In genomic region chr1:205191127-205191577, GRCh38 we compare ENCODE assay signal across 15 cellular contexts. TPM values are rescaled to one million over a fixed set of nuclear protein-coding genes. Genes with fewer than 3 reads are reported as not detected.
A peak's percentile ranks its signal among the peaks of the same experiment; 100 is the strongest.
DNase-seq lines count a peak whose midpoint lies in the region; ATAC-seq and TF ChIP-seq lines count a peak whose summit lies in the region.
"Had no signal": no experiment of that assay in that cellular context is flagged by ENCODE, and none has a peak within 500 bp of the region (broad histone marks: within the 10 kb centered on the region; RNA-seq: fewer than 3 reads in every experiment).

No MANE protein-coding gene starts in this region.

- no peak for TF ChIP-seq POLR2A in suprapubic skin (IDR thresholded peaks at IDR 0.05)

- WGBS in SK-N-SH (ENCODE audit: low lambda C conversion rate) = 61% methylated on average over 6 of the region's 6 CpGs
- 43% methylated on average over 6 of the region's 6 CpGs for WGBS in suprapubic skin

- TF ChIP-seq CTCF in SK-N-SH (IDR thresholded peaks at IDR 0.05) (no peak), chondrocyte (IDR thresholded peaks at IDR 0.05) (no peak), suprapubic skin (IDR thresholded peaks at IDR 0.05) (no peak)

- H3K4me3 ChIP-seq in SK-N-SH (ENCODE audit: low read depth in 2 of 2, low read length in 1 of 2) = no peak overlapping the region
- no peak overlapping the region for H3K4me3 ChIP-seq in suprapubic skin
- H3K4me3 ChIP-seq: uterus had no signal

- no peak for TF ChIP-seq EP300 in SK-N-SH (IDR thresholded peaks at IDR 0.05; ENCODE audit: borderline replicate concordance in 1 of 2, low read depth in 1 of 2, low read length in 1 of 2)
- TF ChIP-seq EP300 in suprapubic skin (IDR thresholded peaks at IDR 0.05) = no peak

- intact Hi-C loops in left colon (cut with DNase I, micrococcal nuclease) = no loop called here

- H3K27me3 ChIP-seq in SK-N-SH (ENCODE audit: insufficient read depth) = no peaks in the 10 kb centered on the region
- no peaks in the 10 kb centered on the region for H3K27me3 ChIP-seq in suprapubic skin
- H3K27me3 ChIP-seq: uterus had no signal

- CTCF ChIA-PET in SK-N-SH (lab: Yijun Ruan, JAX) = interaction anchor here (0.9 to 2.7 kb wide), 4 partner anchors 20 to 65 kb away, joined by 3 to 15 read pairs (median 4); no protein-coding TSS in a partner anchor

- no peaks in the 10 kb centered on the region; the same call in 1 of the 2 replicates for H4K20me1 ChIP-seq in SK-N-SH (ENCODE audit: insufficient read depth)

- H3K4me2 ChIP-seq in SK-N-SH = no peak overlapping the region

- H3K4me1 ChIP-seq in SK-N-SH (ENCODE audit: control insufficient read depth in 1 of 2, insufficient read depth in 2 of 2, low read depth in 1 of 2, low read length in 1 of 2) = peaks cover 7 to 13% of the 10 kb centered on the region in 2 experiments; a peak in 2 of 4 replicates
- H3K4me1 ChIP-seq in suprapubic skin = peaks cover 46% of the 10 kb centered on the region

- no peak overlapping the region for H3K9ac ChIP-seq in SK-N-SH

- peaks cover 52% of the 10 kb centered on the region for H3K79me2 ChIP-seq in SK-N-SH (ENCODE audit: insufficient read depth)

- POLR2A ChIA-PET in SK-N-SH (lab: Yijun Ruan, JAX) = no interaction called here

- no peaks in the 10 kb centered on the region for H3K9me3 Mint-ChIP-seq in chondrocyte (ENCODE audit: low read depth)
- H3K9me3 Mint-ChIP-seq: dendritic cell treated with granulocyte-macrophage colony-stimulating factor and Interleukin-4, amounts not matched to agents 40 ng/mL and 50 ng/mL, for 4 days had no signal

- peak overlapping the region; percentile 32 for H3K27ac Mint-ChIP-seq in chondrocyte (ENCODE audit: unreplicated experiment)
- H3K27ac Mint-ChIP-seq: activated naive CD8-positive, alpha-beta T cell treated with anti-CD3 and anti-CD28 coated beads for 36 hours; dendritic cell treated with granulocyte-macrophage colony-stimulating factor and Interleukin-4, amounts not matched to agents 40 ng/mL and 50 ng/mL, for 4 days had no signal

- no peak overlapping the region for H3K27ac ChIP-seq in SK-N-SH (ENCODE audit: low read depth in 2 of 2, low read length in 1 of 2)
- H3K27ac ChIP-seq in suprapubic skin = peak overlapping the region; percentile 60

- H3K36me3 ChIP-seq in SK-N-SH (replicated peaks in 1 of 2; ENCODE audit: control insufficient read depth in 1 of 2, insufficient read depth in 2 of 2, low read length in 1 of 2) (peaks cover 0 to 7% of the 10 kb centered on the region in 2 experiments), suprapubic skin (peaks cover 8% of the 10 kb centered on the region)
- H3K36me3 ChIP-seq: uterus had no signal

- H3K9me3 ChIP-seq in SK-N-SH (no peaks in the 10 kb centered on the region), suprapubic skin (no peaks in the 10 kb centered on the region)
- H3K9me3 ChIP-seq: uterus had no signal

- peaks cover 3% of the 10 kb centered on the region for H3K36me3 Mint-ChIP-seq in chondrocyte (ENCODE audit: low read depth)

- ATAC-seq in SK-N-SH treated with all-trans-retinoic acid at 6 μM for 48 hours = peak; percentile 77
- peak; percentile 69 for ATAC-seq in left colon
- no peak for ATAC-seq in HG03135 (IDR thresholded peaks at IDR 0.05; ENCODE audit: unreplicated experiment)
- ATAC-seq in GM21619 (IDR thresholded peaks at IDR 0.05; ENCODE audit: unreplicated experiment) = no peak

- DNase-seq in SK-N-SH (no peak), chondrocyte (ENCODE audit: low spot score) (no peak), left colon (no peak), suprapubic skin (ENCODE audit: low spot score in 2 of 2) (no peak), NCI-H526 treated with DMSO at 0.1 percent for 48 hours (lab: John Stamatoyannopoulos, UW) (no peak)
- DNase-seq: activated naive CD8-positive, alpha-beta T cell treated with anti-CD3 and anti-CD28 coated beads for 36 hours; DMS153; foreskin melanocyte; NCI-H1105; NCI-H526; uterus had no signal

- H3K4me3 Mint-ChIP-seq in chondrocyte (ENCODE audit: unreplicated experiment) = no peak overlapping the region
- H3K4me3 Mint-ChIP-seq: activated naive CD8-positive, alpha-beta T cell treated with anti-CD3 and anti-CD28 coated beads for 36 hours; dendritic cell treated with granulocyte-macrophage colony-stimulating factor and Interleukin-4, amounts not matched to agents 40 ng/mL and 50 ng/mL, for 4 days had no signal

- peaks cover 21% of the 10 kb centered on the region for H3K4me1 Mint-ChIP-seq in chondrocyte (ENCODE audit: low read depth)

- no peaks in the 10 kb centered on the region for H3K27me3 Mint-ChIP-seq in chondrocyte (ENCODE audit: low read depth)
- H3K27me3 Mint-ChIP-seq: activated naive CD8-positive, alpha-beta T cell treated with anti-CD3 and anti-CD28 coated beads for 36 hours; dendritic cell treated with granulocyte-macrophage colony-stimulating factor and Interleukin-4, amounts not matched to agents 40 ng/mL and 50 ng/mL, for 4 days had no signal

- TF ChIP-seq RAD21 in SK-N-SH (IDR thresholded peaks at IDR 0.05; ENCODE audit: low read length) = no peak

- no peaks in the 10 kb centered on the region for H3K9me2 ChIP-seq in SK-N-SH

- H2AFZ ChIP-seq in SK-N-SH (ENCODE audit: low read depth) = no peak overlapping the region

- no peaks in the 10 kb centered on the region for H3F3A ChIP-seq in SK-N-SH (replicated peaks; ENCODE audit: insufficient read depth)

TF ChIP-seq in SK-N-SH treated with all-trans-retinoic acid at 6 μM for 48 hours, 23 proteins besides CTCF, POLR2A, EP300 and RAD21 (continues in another document):
- TF ChIP-seq BACH2 (CRISPR knock-in tag; IDR thresholded peaks at IDR 0.05; ENCODE audit: borderline replicate concordance) = no peak
- TF ChIP-seq CSRNP3 (CRISPR knock-in tag; IDR thresholded peaks at IDR 0.05) = no peak
- no peak for TF ChIP-seq ZFP3 (CRISPR knock-in tag; IDR thresholded peaks at IDR 0.05)
- TF ChIP-seq ZNF8 (CRISPR knock-in tag; IDR thresholded peaks at IDR 0.05) = no peak

TF ChIP-seq in SK-N-SH, 30 proteins besides CTCF, POLR2A, EP300 and RAD21:
- TF ChIP-seq FOSL2 (IDR thresholded peaks at IDR 0.05; ENCODE audit: borderline replicate concordance, low read depth) (no peak), EZH2phosphoT487 (IDR thresholded peaks at IDR 0.05; ENCODE audit: borderline replicate concordance, low read depth) (no peak), SMC3 (IDR thresholded peaks at IDR 0.05; ENCODE audit: low read depth, low read length) (no peak), GABPA (IDR thresholded peaks at IDR 0.05; ENCODE audit: low read depth) (no peak), RCOR1 (IDR thresholded peaks at IDR 0.05; ENCODE audit: low read length) (no peak), USF1 (IDR thresholded peaks at IDR 0.05; ENCODE audit: borderline replicate concordance, low read depth) (no peak), ELF1 (IDR thresholded peaks at IDR 0.05) (no peak), TEAD4 (IDR thresholded peaks at IDR 0.05; ENCODE audit: borderline replicate concordance, insufficient read depth) (no peak), ZBTB33 (IDR thresholded peaks at IDR 0.05; ENCODE audit: borderline replicate concordance, low read depth) (no peak), USF2 (IDR thresholded peaks at IDR 0.05; ENCODE audit: borderline replicate concordance, low read depth, low read length) (no peak), TCF12 (IDR thresholded peaks at IDR 0.05) (no peak), RFX5 (IDR thresholded peaks at IDR 0.05; ENCODE audit: low read length) (no peak), TAF1 (IDR thresholded peaks at IDR 0.05; ENCODE audit: borderline replicate concordance, low read depth, low read length) (no peak)

RNA-seq across cellular contexts. Expression of gene DSTYK, which starts 20.4 kb away (rescaled TPM):
- polyA plus RNA-seq in SK-N-SH (2012; rRNA removed) = 4.4 and 6.4 TPM in 2 replicates
- polyA plus RNA-seq in SK-N-SH (2012; cell fraction: cytosol; rRNA removed) = 6.1 TPM in 2 replicates
- polyA plus RNA-seq in SK-N-SH (2012; cell fraction: nucleus; rRNA removed) = 3.4 and 4.5 TPM in 2 replicates
- total RNA-seq in chondrocyte (12.5 to 12.7 TPM (median 12.6 TPM) in 3 replicates), left colon (1 to 10 TPM; 4.7 to 7.0 TPM), suprapubic skin (10 to 100 TPM; 12.3 to 19.5 (median 17.4) TPM)

RNA-seq across cellular contexts. Expression of gene TMCC2, which starts 36.6 kb away (rescaled TPM):
- 5.3 and 6.0 TPM in 2 replicates for polyA plus RNA-seq in SK-N-SH (2012; rRNA removed)
- 3.0 and 4.9 TPM in 2 replicates for polyA plus RNA-seq in SK-N-SH (2012; cell fraction: cytosol; rRNA removed)
- polyA plus RNA-seq in SK-N-SH (2012; cell fraction: nucleus; rRNA removed) = 5.9 and 6.8 TPM in 2 replicates
- 4.8 to 5.7 TPM (median 5.5 TPM) in 3 replicates for total RNA-seq in chondrocyte
- 1 to 10 TPM in 1 of 2 donors, under 1 TPM in 1; 0.27 to 1.2 TPM for total RNA-seq in left colon
- total RNA-seq in suprapubic skin = 1 to 10 TPM; 3.1 to 4.3 (median 4.1) TPM

Comparison
In these comparisons a context has a peak if more than half of its experiments do, and no peak if none do; other contexts are left out.
1. ATAC-seq: peak in SK-N-SH treated with all-trans-retinoic acid at 6 μM for 48 hours (single experiment) and left colon (single experiment); none in HG03135 (single experiment) and GM21619 (single experiment).